ENCODE assay signal across 9 cellular contexts in the genomic region with DNA sequence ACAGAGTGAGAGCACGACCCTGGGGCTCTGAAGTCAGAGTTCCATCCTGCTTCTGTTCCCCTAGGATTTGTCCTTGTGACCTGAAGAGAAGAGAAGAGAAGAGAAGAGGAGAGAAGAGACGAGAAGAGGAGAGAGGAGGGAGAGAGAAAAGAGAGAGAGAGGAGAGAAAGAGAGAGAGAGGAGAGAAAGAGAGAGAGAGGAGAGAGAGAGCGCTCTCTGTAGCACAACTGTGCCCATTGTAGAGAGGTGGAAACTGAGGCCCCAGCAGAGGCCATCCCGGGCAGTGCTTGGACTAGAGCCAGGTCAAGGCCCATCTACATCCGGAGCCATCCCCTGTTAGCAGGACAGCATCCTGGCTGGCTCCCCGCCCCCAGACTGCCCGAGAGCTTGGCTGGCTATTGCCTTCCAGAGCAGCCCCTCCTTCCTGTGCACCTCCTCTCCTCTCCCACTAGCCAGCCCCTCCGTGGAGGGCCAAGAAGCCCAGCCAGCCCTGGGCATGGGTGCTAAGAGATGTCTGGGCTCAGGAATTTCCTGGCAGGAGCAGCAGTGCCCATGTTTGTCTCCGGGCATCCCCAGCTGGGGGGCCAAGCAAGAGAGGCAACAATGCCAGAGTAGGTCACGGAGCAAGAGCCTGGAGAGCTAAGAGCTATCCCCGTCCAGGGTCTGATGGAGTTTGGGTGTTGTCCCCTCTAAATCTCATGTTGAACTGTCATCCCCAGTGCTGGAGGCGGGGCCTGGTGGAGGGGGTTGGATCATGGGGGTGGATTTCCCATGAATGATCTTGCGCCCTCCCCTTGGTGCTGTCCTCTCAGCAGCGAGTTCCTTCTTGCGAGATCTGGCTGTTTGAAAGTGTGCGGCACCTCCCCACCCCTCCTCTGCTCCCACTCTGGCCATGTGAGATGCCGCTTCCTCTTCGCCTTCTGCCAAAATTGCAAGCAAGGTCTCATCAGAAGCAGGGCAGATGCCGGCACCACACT. TPM values are rescaled to one million over a fixed set of nuclear protein-coding genes. Genes with fewer than 3 reads are reported as not detected.
DNase-seq lines count a peak whose midpoint lies in the region; ATAC-seq and TF ChIP-seq lines count a peak whose summit lies in the region.
"Had no signal": no experiment of that assay in that cellular context is flagged by ENCODE, and none has a peak within 500 bp of the region (broad histone marks: within the 10 kb centered on the region; RNA-seq: fewer than 3 reads in every experiment).

No MANE protein-coding gene starts in this region.

- H3K4me1 ChIP-seq in lower lobe of right lung = peaks cover 10% of the 10 kb centered on the region
- H3K4me1 ChIP-seq in HAP-1 = no peaks in the 10 kb centered on the region

- peak overlapping the region; percentile 43 for H3K4me3 Mint-ChIP-seq in activated CD4-positive, alpha-beta memory T cell treated with anti-CD3 and anti-CD28 coated beads, Interleukin-2, amount 10 ng/mL, durations not matched to agents 7 days and 5 days

- H3K36me3 ChIP-seq in lower lobe of right lung (no peaks in the 10 kb centered on the region), HAP-1 (replicated peaks) (no peaks in the 10 kb centered on the region)

- ATAC-seq in HG03039 (IDR thresholded peaks at IDR 0.05; ENCODE audit: unreplicated experiment) (peak; percentile 49), lower lobe of right lung (peak; percentile 50 to 62)

- no peak overlapping the region for H3K27ac ChIP-seq in lower lobe of right lung
- H3K27ac ChIP-seq: VCaP had no signal

- intact Hi-C loops in lower lobe of right lung (cut with DNase I) = no loop called here

- DNase-seq in stimulated activated naive CD4-positive, alpha-beta T cell treated with Interleukin-2 at 50 U/mL for 16 hours (lab: John Stamatoyannopoulos, UW) = peak; percentile 37
- no peak for DNase-seq in stimulated activated naive CD4-positive, alpha-beta T cell (lab: John Stamatoyannopoulos, UW)
- peak; percentile 37 for DNase-seq in activated CD4-positive, alpha-beta memory T cell treated with anti-CD3 and anti-CD28 coated beads, Interleukin-2, amount 10 ng/mL, durations not matched to agents 7 days and 5 days
- DNase-seq in lower lobe of right lung (no peak), HAP-1 (ENCODE audit: low spot score in 2 of 2) (no peak), NK-92 (lab: John Stamatoyannopoulos, UW; ENCODE audit: unreplicated experiment) (no peak), HK-2 (ENCODE audit: unreplicated experiment) (no peak)

- H3K9me3 ChIP-seq in lower lobe of right lung (no peaks in the 10 kb centered on the region), HAP-1 (no peaks in the 10 kb centered on the region)

- H3K27me3 Mint-ChIP-seq in activated CD4-positive, alpha-beta memory T cell treated with anti-CD3 and anti-CD28 coated beads, Interleukin-2, amount 10 ng/mL, durations not matched to agents 7 days and 5 days = peaks cover 13% of the 10 kb centered on the region

- TF ChIP-seq CTCF in lower lobe of right lung (IDR thresholded peaks at IDR 0.05) = no peak

- in situ Hi-C loops in HAP-1 (cut with MboI; ENCODE audit: low sequenced_read_pairs) = no loop called here

- H3K27me3 ChIP-seq in lower lobe of right lung (ENCODE audit: low read depth) = no peaks in the 10 kb centered on the region
- H3K27me3 ChIP-seq in HAP-1 (ENCODE audit: low read depth) = no peaks in the 10 kb centered on the region

- POLR2A ChIA-PET in activated CD4-positive, alpha-beta memory T cell treated with anti-CD3 and anti-CD28 coated beads, Interleukin-2, amount 10 ng/mL, durations not matched to agents 7 days and 5 days (lab: Charles Lee) = interaction anchor here (1.1 to 1.5 kb wide), 3 partner anchors 16 to 42 kb away, joined by 4 to 6 read pairs (median 5); no protein-coding TSS in a partner anchor

- no peaks in the 10 kb centered on the region for H3K9me3 Mint-ChIP-seq in activated CD4-positive, alpha-beta memory T cell treated with anti-CD3 and anti-CD28 coated beads, Interleukin-2, amount 10 ng/mL, durations not matched to agents 7 days and 5 days

- CTCF ChIA-PET in activated CD4-positive, alpha-beta memory T cell treated with anti-CD3 and anti-CD28 coated beads, Interleukin-2, amount 10 ng/mL, durations not matched to agents 7 days and 5 days (lab: Charles Lee) = no interaction called here

- H3K27ac Mint-ChIP-seq in activated CD4-positive, alpha-beta memory T cell treated with anti-CD3 and anti-CD28 coated beads, Interleukin-2, amount 10 ng/mL, durations not matched to agents 7 days and 5 days = no peak overlapping the region

- no peaks in the 10 kb centered on the region for H3K36me3 Mint-ChIP-seq in activated CD4-positive, alpha-beta memory T cell treated with anti-CD3 and anti-CD28 coated beads, Interleukin-2, amount 10 ng/mL, durations not matched to agents 7 days and 5 days (ENCODE audit: low read depth)

- H3K4me3 ChIP-seq in lower lobe of right lung (no peak overlapping the region), HAP-1 (no peak overlapping the region)

- H3K4me1 Mint-ChIP-seq in activated CD4-positive, alpha-beta memory T cell treated with anti-CD3 and anti-CD28 coated beads, Interleukin-2, amount 10 ng/mL, durations not matched to agents 7 days and 5 days = peaks cover 37% of the 10 kb centered on the region

RNA-seq across cellular contexts. Expression of gene GPR55, which starts 18.2 kb away (rescaled TPM):
- 1 to 10 TPM; 7.3 to 7.4 TPM for total RNA-seq in activated CD4-positive, alpha-beta memory T cell treated with anti-CD3 and anti-CD28 coated beads, Interleukin-2, amount 10 ng/mL, durations not matched to agents 7 days and 5 days
- total RNA-seq in lower lobe of right lung = 0.74 TPM

RNA-seq across cellular contexts. Expression of gene SPATA3, which starts 52.7 kb away (rescaled TPM):
- total RNA-seq in activated CD4-positive, alpha-beta memory T cell treated with anti-CD3 and anti-CD28 coated beads, Interleukin-2, amount 10 ng/mL, durations not matched to agents 7 days and 5 days = under 1 TPM in 1 of 2 experiments, not detected in 1; 0.35 TPM
- not detected for total RNA-seq in lower lobe of right lung

Comparison
In these comparisons a context has a peak if more than half of its experiments do, and no peak if none do; other contexts are left out.
1. DNase-seq: peak in stimulated activated naive CD4-positive, alpha-beta T cell treated with Interleukin-2 at 50 U/mL for 16 hours (single experiment) and activated CD4-positive, alpha-beta memory T cell treated with anti-CD3 and anti-CD28 coated beads, Interleukin-2, amount 10 ng/mL, durations not matched to agents 7 days and 5 days (single experiment); none in stimulated activated naive CD4-positive, alpha-beta T cell (0 of 6), lower lobe of right lung (single experiment), HAP-1 (0 of 2), NK-92 (single experiment) and HK-2 (single experiment).